Comparison of ENCODE assay signal across 16 cellular contexts in the genomic region with DNA sequence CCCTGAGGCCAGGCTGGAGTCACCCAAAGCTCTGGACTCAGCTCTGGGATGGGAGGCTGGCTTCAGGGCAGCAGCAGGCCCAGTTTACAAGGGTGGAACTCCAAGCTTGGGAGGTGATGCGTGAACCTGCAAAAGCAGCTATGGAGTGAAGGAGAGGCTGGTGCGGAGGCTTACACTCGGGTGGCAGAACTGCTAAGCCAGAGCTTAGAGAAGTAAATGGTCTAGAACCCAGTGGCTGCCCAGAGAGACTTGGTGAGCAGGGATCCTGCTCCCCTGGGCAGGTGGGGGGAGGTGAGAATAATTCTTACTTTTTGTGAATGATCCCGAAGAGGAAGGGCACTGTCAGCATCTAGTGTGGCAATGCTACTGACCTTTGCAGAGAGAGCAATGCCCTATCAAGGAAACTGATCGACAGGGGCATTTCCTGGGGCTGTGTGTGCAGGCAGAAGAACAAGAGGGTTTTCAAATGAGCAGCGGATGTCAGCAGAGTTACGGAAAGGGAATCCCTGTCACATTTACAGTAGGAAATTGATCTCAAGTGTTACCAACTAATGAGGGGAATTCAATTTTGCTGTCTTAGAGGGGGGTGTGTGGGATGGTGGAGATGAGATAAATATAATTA.
A peak's percentile ranks its signal among the peaks of the same experiment; 100 is the strongest.
DNase-seq lines count a peak whose midpoint lies in the region; TF ChIP-seq lines count a peak whose summit lies in the region.
"Had no signal": no experiment of that assay in that cellular context is flagged by ENCODE, and none has a peak within 500 bp of the region (broad histone marks: within the 10 kb centered on the region; RNA-seq: fewer than 3 reads in every experiment).

No MANE protein-coding gene starts in this region.

- no peak overlapping the region for H3K4me3 Mint-ChIP-seq in activated naive CD4-positive, alpha-beta T cell treated with anti-CD3 and anti-CD28 coated beads, Interleukin-2, amount 10 ng/mL, durations not matched to agents 7 days and 5 days
- peak overlapping the region; percentile 21 for H3K4me3 Mint-ChIP-seq in endothelial cell (ENCODE audit: unreplicated experiment)
- H3K4me3 Mint-ChIP-seq: stimulated activated naive B cell treated with anti-CD40 and anti-IgM and Interleukin-4, amounts not matched to agents 10 μg/mL and 1 μg/mL and 100 μg/mL, for 72 hours had no signal

- H3K27me3 Mint-ChIP-seq in activated naive CD4-positive, alpha-beta T cell treated with anti-CD3 and anti-CD28 coated beads, Interleukin-2, amount 10 ng/mL, durations not matched to agents 7 days and 5 days = peaks cover 20% of the 10 kb centered on the region
- H3K27me3 Mint-ChIP-seq in endothelial cell (ENCODE audit: unreplicated experiment) = no peaks in the 10 kb centered on the region

- H3K27me3 ChIP-seq in sigmoid colon = no peaks in the 10 kb centered on the region
- H3K27me3 ChIP-seq: ovary, thyroid gland had no signal

- DNase-seq in activated naive CD4-positive, alpha-beta T cell treated with anti-CD3 and anti-CD28 coated beads, Interleukin-2, amount 10 ng/mL, durations not matched to agents 7 days and 5 days = peak; percentile 30
- DNase-seq in activated naive CD4-positive, alpha-beta T cell treated with anti-CD3 and anti-CD28 coated beads, Interleukin-2, amount 50 U/mL, for 16 hours = no peak
- DNase-seq in NCI-H69 (lab: John Stamatoyannopoulos, UW) = peak; percentile 24
- DNase-seq in endothelial cell (ENCODE audit: low spot score) = peak; percentile 38
- DNase-seq in sigmoid colon = peak; percentile 58
- no peak for DNase-seq in erythroblast (lab: John Stamatoyannopoulos, UW)
- DNase-seq in HK-2 (ENCODE audit: unreplicated experiment) = no peak
- no peak for DNase-seq in HCEC 1CT
- DNase-seq: activated CD4-positive, CD25-positive, alpha-beta regulatory T cell treated with anti-CD3 and anti-CD28 coated beads, Interleukin-2, amount 50 U/mL, for 72 hours; GM23248; NCI-H1105 treated with DMSO at 0.1 percent for 48 hours; NCI-H748 treated with DMSO at 0.1 percent for 48 hours; ovary; SHP77; stimulated activated naive B cell treated with anti-CD40 and anti-IgM and Interleukin-4, amounts not matched to agents 10 μg/mL and 1 μg/mL and 100 μg/mL, for 72 hours; thyroid gland had no signal

- H3K9me3 ChIP-seq in sigmoid colon = no peaks in the 10 kb centered on the region
- H3K9me3 ChIP-seq: ovary, thyroid gland had no signal

- TF ChIP-seq POLR2A in sigmoid colon (IDR thresholded peaks at IDR 0.05) (no peak), erythroblast (IDR thresholded peaks at IDR 0.05; ENCODE audit: low read length) (no peak)

- TF ChIP-seq EP300 in sigmoid colon (IDR thresholded peaks at IDR 0.05) = no peak

- H3K27ac ChIP-seq in sigmoid colon = no peak overlapping the region
- H3K27ac ChIP-seq: GM23248, ovary, thyroid gland had no signal

- 74 to 88% methylated on average over 7 of the region's 7 CpGs for WGBS in sigmoid colon, 2 donors

- H3K27ac Mint-ChIP-seq in activated naive CD4-positive, alpha-beta T cell treated with anti-CD3 and anti-CD28 coated beads, Interleukin-2, amount 10 ng/mL, durations not matched to agents 7 days and 5 days = no peak overlapping the region
- peak overlapping the region; percentile 80 for H3K27ac Mint-ChIP-seq in endothelial cell (ENCODE audit: unreplicated experiment)
- H3K27ac Mint-ChIP-seq: stimulated activated naive B cell treated with anti-CD40 and anti-IgM and Interleukin-4, amounts not matched to agents 10 μg/mL and 1 μg/mL and 100 μg/mL, for 72 hours had no signal

- H3K4me3 ChIP-seq in sigmoid colon = no peak overlapping the region
- H3K4me3 ChIP-seq: GM23248, ovary, thyroid gland had no signal

- no peaks in the 10 kb centered on the region for H3K36me3 ChIP-seq in sigmoid colon
- H3K36me3 ChIP-seq: ovary, thyroid gland had no signal

- no peaks in the 10 kb centered on the region for H3K36me3 Mint-ChIP-seq in activated naive CD4-positive, alpha-beta T cell treated with anti-CD3 and anti-CD28 coated beads, Interleukin-2, amount 10 ng/mL, durations not matched to agents 7 days and 5 days
- H3K36me3 Mint-ChIP-seq in endothelial cell (ENCODE audit: low read depth, unreplicated experiment) = no peaks in the 10 kb centered on the region
- H3K36me3 Mint-ChIP-seq: stimulated activated naive B cell treated with anti-CD40 and anti-IgM and Interleukin-4, amounts not matched to agents 10 μg/mL and 1 μg/mL and 100 μg/mL, for 72 hours had no signal

- CTCF ChIA-PET in activated naive CD4-positive, alpha-beta T cell treated with anti-CD3 and anti-CD28 coated beads, Interleukin-2, amount 10 ng/mL, durations not matched to agents 7 days and 5 days (lab: Charles Lee) = interaction anchor here (0.9 kb wide), 1 partner anchor 133 kb away, joined by 3 read pairs; no protein-coding TSS in a partner anchor

- intact Hi-C loops in sigmoid colon (cut with DNase I) = no loop called here

- H3K9me3 Mint-ChIP-seq in activated naive CD4-positive, alpha-beta T cell treated with anti-CD3 and anti-CD28 coated beads, Interleukin-2, amount 10 ng/mL, durations not matched to agents 7 days and 5 days = no peaks in the 10 kb centered on the region
- H3K9me3 Mint-ChIP-seq in endothelial cell (ENCODE audit: unreplicated experiment) = no peaks in the 10 kb centered on the region
- H3K9me3 Mint-ChIP-seq: stimulated activated naive B cell treated with anti-CD40 and anti-IgM and Interleukin-4, amounts not matched to agents 10 μg/mL and 1 μg/mL and 100 μg/mL, for 72 hours had no signal

- peaks cover 44% of the 10 kb centered on the region for H3K4me1 Mint-ChIP-seq in activated naive CD4-positive, alpha-beta T cell treated with anti-CD3 and anti-CD28 coated beads, Interleukin-2, amount 10 ng/mL, durations not matched to agents 7 days and 5 days
- peaks cover 89% of the 10 kb centered on the region for H3K4me1 Mint-ChIP-seq in endothelial cell (ENCODE audit: unreplicated experiment)

- H3K4me1 ChIP-seq in sigmoid colon = no peaks in the 10 kb centered on the region

- TF ChIP-seq CTCF in endothelial cell (IDR thresholded peaks at IDR 0.05; ENCODE audit: unreplicated experiment) = no peak
- TF ChIP-seq CTCF in sigmoid colon (IDR thresholded peaks at IDR 0.05) = no peak

Comparison
In these comparisons a context has a peak if more than half of its experiments do, and no peak if none do; other contexts are left out.
1. DNase-seq: peak in activated naive CD4-positive, alpha-beta T cell treated with anti-CD3 and anti-CD28 coated beads, Interleukin-2, amount 10 ng/mL, durations not matched to agents 7 days and 5 days (single experiment), NCI-H69 (single experiment), endothelial cell (single experiment) and sigmoid colon (single experiment); none in activated naive CD4-positive, alpha-beta T cell treated with anti-CD3 and anti-CD28 coated beads, Interleukin-2, amount 50 U/mL, for 16 hours (single experiment), erythroblast (0 of 2), HK-2 (single experiment) and HCEC 1CT (single experiment).